2 cellular contexts compared by ENCODE assay signal in genomic region chr11:64664236-64664880, GRCh38. TPM values are rescaled to one million over a fixed set of nuclear protein-coding genes. Genes with fewer than 3 reads are reported as not detected.
"Had no signal": no experiment of that assay in that cellular context is flagged by ENCODE, and none has a peak within 500 bp of the region (broad histone marks: within the 10 kb centered on the region; RNA-seq: fewer than 3 reads in every experiment).

No MANE protein-coding gene starts in this region.

RNA-seq across cellular contexts. Expression of gene NRXN2, which starts 58.6 kb away (rescaled TPM):
- total RNA-seq: HepG2 had no signal
- polyA plus RNA-seq: HepG2, IgD-negative memory B cell had no signal
